ENCODE assay signal across 16 cellular contexts in the genomic region with DNA sequence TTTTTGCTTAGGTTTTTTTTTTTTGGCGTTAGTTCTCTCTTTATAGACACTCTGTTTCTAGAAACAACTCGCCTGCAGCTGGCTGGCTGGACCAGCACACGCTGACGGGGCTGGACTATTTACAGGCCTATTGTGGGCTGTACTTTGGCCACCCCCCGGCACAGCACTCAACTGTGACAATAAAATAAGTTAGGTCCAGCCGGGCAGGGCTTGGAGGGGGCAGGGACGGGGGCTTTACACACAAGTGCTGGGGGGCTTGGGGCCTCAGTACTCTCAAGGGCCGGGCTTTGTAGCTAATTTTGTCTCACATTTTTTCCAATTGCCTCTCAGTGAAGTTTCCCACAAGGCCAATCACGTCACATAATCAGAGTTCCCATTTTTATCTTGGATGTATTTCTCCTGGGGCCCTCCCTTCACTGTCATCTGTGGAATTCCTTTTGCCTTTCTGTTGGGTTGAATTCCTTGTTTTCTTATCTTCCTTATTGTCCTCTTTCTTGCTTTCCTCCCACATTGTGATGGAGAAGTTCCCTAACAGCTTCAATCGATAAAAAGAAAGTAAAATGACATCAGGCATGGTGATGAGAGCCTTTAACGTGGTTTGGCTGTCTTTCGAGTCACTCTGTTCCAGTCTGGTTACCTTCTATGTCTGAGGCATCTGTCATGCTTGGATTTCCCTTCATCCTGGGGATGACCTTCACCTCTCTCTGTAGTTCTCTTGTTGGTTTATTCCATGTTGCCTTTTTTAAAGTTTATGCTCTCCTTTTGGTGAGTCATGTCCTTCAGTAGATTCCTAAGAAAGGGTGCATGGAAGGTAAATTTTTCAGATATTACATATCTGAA. TPM values are rescaled to one million over a fixed set of nuclear protein-coding genes. Genes with fewer than 3 reads are reported as not detected.
DNase-seq lines count a peak whose midpoint lies in the region; ATAC-seq and TF ChIP-seq lines count a peak whose summit lies in the region.
"Had no signal": no experiment of that assay in that cellular context is flagged by ENCODE, and none has a peak within 500 bp of the region (broad histone marks: within the 10 kb centered on the region; RNA-seq: fewer than 3 reads in every experiment).

No MANE protein-coding gene starts in this region.

- intact Hi-C loops in ascending aorta (cut with DNase I), result no loop called here
- intact Hi-C loops in right cardiac atrium (cut with DNase I), result loop anchor here in 1 of 4 donors (10.0 kb wide), 1 partner anchor 163 kb away; no protein-coding TSS in a partner anchor
- intact Hi-C loops in activated CD4-positive, alpha-beta T cell treated with anti-CD3 and anti-CD28 coated beads, Interleukin-2, amount 10 ng/mL, durations not matched to agents 24 days and 14 days (cut with micrococcal nuclease), result no loop called here

- H4K20me1 ChIP-seq in DND-41 (ENCODE audit: insufficient read depth, low read length), result no peaks in the 10 kb centered on the region

- no peaks in the 10 kb centered on the region for H3K27me3 Mint-ChIP-seq in progenitor cell of endocrine pancreas
- H3K27me3 Mint-ChIP-seq in activated CD4-positive, alpha-beta T cell treated with anti-CD3 and anti-CD28 coated beads, Interleukin-2, amount 10 ng/mL, durations not matched to agents 24 days and 14 days, result no peaks in the 10 kb centered on the region

- H3K9me3 ChIP-seq in DND-41 (ENCODE audit: insufficient read depth, low read length, severe bottlenecking), result no peaks in the 10 kb centered on the region
- no peaks in the 10 kb centered on the region for H3K9me3 ChIP-seq in ascending aorta
- no peaks in the 10 kb centered on the region for H3K9me3 ChIP-seq in right cardiac atrium (ENCODE audit: control insufficient read depth, low read length)
- H3K9me3 ChIP-seq in MG63, result no peaks in the 10 kb centered on the region
- H3K9me3 ChIP-seq: neutrophil, tibial artery had no signal

- H3K4me3 Mint-ChIP-seq in progenitor cell of endocrine pancreas (ENCODE audit: low read depth), result no peak overlapping the region
- no peak overlapping the region for H3K4me3 Mint-ChIP-seq in activated CD4-positive, alpha-beta T cell treated with anti-CD3 and anti-CD28 coated beads, Interleukin-2, amount 10 ng/mL, durations not matched to agents 24 days and 14 days

- ATAC-seq in DND-41 (ENCODE audit: insufficient read depth, low read depth) (0 out of 3 replicates have a peak, but pooled peaks have one; percentile 24), right cardiac atrium (peak; percentile 80 to 85), GM18870 (IDR thresholded peaks at IDR 0.05; ENCODE audit: unreplicated experiment) (no peak)

- peaks cover 13% of the 10 kb centered on the region for H3K4me1 Mint-ChIP-seq in progenitor cell of endocrine pancreas (ENCODE audit: low read depth)
- H3K4me1 Mint-ChIP-seq in activated CD4-positive, alpha-beta T cell treated with anti-CD3 and anti-CD28 coated beads, Interleukin-2, amount 10 ng/mL, durations not matched to agents 24 days and 14 days, result peaks cover 9% of the 10 kb centered on the region

- H3K27me3 ChIP-seq in DND-41 (ENCODE audit: insufficient read depth, low read length, poor library complexity) (no peaks in the 10 kb centered on the region), ascending aorta (no peaks in the 10 kb centered on the region), right cardiac atrium (ENCODE audit: control insufficient read depth, insufficient read depth) (no peaks in the 10 kb centered on the region), MG63 (no peaks in the 10 kb centered on the region)
- H3K27me3 ChIP-seq: neutrophil, tibial artery had no signal

- peaks cover 3% of the 10 kb centered on the region for H3K9me3 Mint-ChIP-seq in progenitor cell of endocrine pancreas (ENCODE audit: low read depth)
- H3K9me3 Mint-ChIP-seq in activated CD4-positive, alpha-beta T cell treated with anti-CD3 and anti-CD28 coated beads, Interleukin-2, amount 10 ng/mL, durations not matched to agents 24 days and 14 days, result no peaks in the 10 kb centered on the region

- H3K27ac Mint-ChIP-seq in progenitor cell of endocrine pancreas, result peak overlapping the region; percentile 58
- H3K27ac Mint-ChIP-seq in activated CD4-positive, alpha-beta T cell treated with anti-CD3 and anti-CD28 coated beads, Interleukin-2, amount 10 ng/mL, durations not matched to agents 24 days and 14 days, result no peak overlapping the region

- H3K79me2 ChIP-seq in DND-41 (ENCODE audit: insufficient read depth, low read length), result no peaks in the 10 kb centered on the region

- H3K27ac ChIP-seq in DND-41 (ENCODE audit: low read length) (no peak overlapping the region), ascending aorta (peak overlapping the region; percentile 32 to 59), right cardiac atrium (ENCODE audit: low read length) (peak overlapping the region; percentile 52)
- H3K27ac ChIP-seq: neutrophil had no signal

- no peak overlapping the region for H3K9ac ChIP-seq in DND-41 (ENCODE audit: low read depth, low read length)

- H3K4me1 ChIP-seq in DND-41 (ENCODE audit: insufficient read depth, low read length), result no peaks in the 10 kb centered on the region; the same call in 1 of the 2 replicates
- no peaks in the 10 kb centered on the region for H3K4me1 ChIP-seq in ascending aorta
- H3K4me1 ChIP-seq in right cardiac atrium (ENCODE audit: control insufficient read depth, insufficient read depth, low read length), result peaks cover 6% of the 10 kb centered on the region

- TF ChIP-seq CTCF in DND-41 (IDR thresholded peaks at IDR 0.05; ENCODE audit: borderline replicate concordance, extremely low read depth, low read length, poor library complexity, severe bottlenecking) (no peak), ascending aorta (IDR thresholded peaks at IDR 0.05) (no peak), progenitor cell of endocrine pancreas (IDR thresholded peaks at IDR 0.05; ENCODE audit: unreplicated experiment) (no peak)

- H3K4me3 ChIP-seq in DND-41 (ENCODE audit: low read depth in 1 of 2, low read length in 2 of 2) (no peak overlapping the region), ascending aorta (no peak overlapping the region), right cardiac atrium (ENCODE audit: low read length) (peak overlapping the region; percentile 36), MG63 (no peak overlapping the region)
- H3K4me3 ChIP-seq: tibial artery had no signal

- WGBS in right cardiac atrium, result 30% methylated on average over 12 of the region's 12 CpGs

- no peak for DNase-seq in DND-41
- DNase-seq in ascending aorta (ENCODE audit: low spot score in 2 of 2), result no peak
- peak; percentile 47 to 75 (median 72) for DNase-seq in right cardiac atrium
- no peak for DNase-seq in progenitor cell of endocrine pancreas (ENCODE audit: low spot score, unreplicated experiment)
- no peak for DNase-seq in MG63
- no peak for DNase-seq in RPMI8226
- DNase-seq in activated CD4-positive, alpha-beta T cell treated with anti-CD3 and anti-CD28 coated beads, Interleukin-2, amount 10 ng/mL, durations not matched to agents 24 days and 14 days, result no peak
- DNase-seq: activated gamma-delta T cell; central memory CD4-positive, alpha-beta T cell; head of caudate nucleus; NCI-H1930; NCI-H82; SHP77 treated with DMSO at 0.1 percent for 48 hours; tibial artery had no signal

- H3K36me3 Mint-ChIP-seq in progenitor cell of endocrine pancreas (ENCODE audit: insufficient read depth), result peaks cover 10% of the 10 kb centered on the region
- H3K36me3 Mint-ChIP-seq in activated CD4-positive, alpha-beta T cell treated with anti-CD3 and anti-CD28 coated beads, Interleukin-2, amount 10 ng/mL, durations not matched to agents 24 days and 14 days (ENCODE audit: low read depth), result no peaks in the 10 kb centered on the region

- H3K4me2 ChIP-seq in DND-41 (ENCODE audit: insufficient read depth, low read length), result no peak overlapping the region

- H3K36me3 ChIP-seq in DND-41 (ENCODE audit: insufficient read depth, low read length) (no peaks in the 10 kb centered on the region), ascending aorta (no peaks in the 10 kb centered on the region), MG63 (no peaks in the 10 kb centered on the region)
- H3K36me3 ChIP-seq: neutrophil, tibial artery had no signal

- H2AFZ ChIP-seq in DND-41 (ENCODE audit: low read depth, low read length), result no peak overlapping the region

RNA-seq across cellular contexts. Expression of gene CMTM7, which starts 44.1 kb away (rescaled TPM):
- 21.9 TPM for total RNA-seq in ascending aorta
- total RNA-seq in right cardiac atrium, result 1 to 10 TPM; 5.7 to 8.4 (median 6.7) TPM
- polyA plus RNA-seq in right cardiac atrium, result 4.8 TPM
- total RNA-seq in progenitor cell of endocrine pancreas, result 24.6 and 29.6 TPM in 2 replicates
- total RNA-seq in MG63 (2014; rRNA removed; shearing (Covaris generic); ENCODE audit: low replicate concordance), result 1.7 TPM in 1 of 2 replicates, not detected in the other
- total RNA-seq in activated CD4-positive, alpha-beta T cell treated with anti-CD3 and anti-CD28 coated beads, Interleukin-2, amount 10 ng/mL, durations not matched to agents 24 days and 14 days, result 45.0 and 46.3 TPM in 2 replicates

Comparison
In these comparisons a context has a peak if more than half of its experiments do, and no peak if none do; other contexts are left out.
1. DNase-seq: peak in right cardiac atrium (3 of 3); none in DND-41 (single experiment), ascending aorta (0 of 2), progenitor cell of endocrine pancreas (single experiment), MG63 (single experiment), RPMI8226 (single experiment) and activated CD4-positive, alpha-beta T cell treated with anti-CD3 and anti-CD28 coated beads, Interleukin-2, amount 10 ng/mL, durations not matched to agents 24 days and 14 days (single experiment).